Comparison of ENCODE assay signal across 15 cellular contexts in genomic region chr15:62456011-62456920, GRCh38.
DNase-seq lines count a peak whose midpoint lies in the region; ATAC-seq and TF ChIP-seq lines count a peak whose summit lies in the region.
"Had no signal": no experiment of that assay in that cellular context is flagged by ENCODE, and none has a peak within 500 bp of the region (broad histone marks: within the 10 kb centered on the region; RNA-seq: fewer than 3 reads in every experiment).

No MANE protein-coding gene starts in this region.

- H2AFZ ChIP-seq in mammary epithelial cell (ENCODE audit: low read depth, low read length): peak overlapping the region; percentile 43

- no peak overlapping the region for H3K9ac ChIP-seq in mammary epithelial cell (ENCODE audit: insufficient read depth, low read length)
- H3K9ac ChIP-seq: KMS-11 had no signal

- DNase-seq in mammary epithelial cell: no peak
- DNase-seq in MCF 10A (ENCODE audit: unreplicated experiment): no peak
- DNase-seq in foreskin keratinocyte: peak in 1 of 2 donors; percentile 11
- DNase-seq in nephron progenitor cell: no peak
- no peak for DNase-seq in aorta
- DNase-seq in NCI-H524 treated with DMSO at 0.1 percent for 48 hours (lab: John Stamatoyannopoulos, UW): no peak
- DNase-seq in left colon: no peak
- DNase-seq: naive thymus-derived CD4-positive, alpha-beta T cell; NCI-H146; NCI-H748 treated with DMSO at 0.1 percent for 48 hours; stimulated activated CD4-positive, alpha-beta T cell treated with anti-CD3 and anti-CD28 coated beads, Interleukin-2, amount 100 ng/mL, for 24 hours; testis had no signal

- H3K4me1 Mint-ChIP-seq in MCF 10A (ENCODE audit: insufficient read depth, unreplicated experiment) (peaks cover 17% of the 10 kb centered on the region), nephron progenitor cell (peaks cover 64% of the 10 kb centered on the region)
- H3K4me1 Mint-ChIP-seq: activated T-helper 17 cell treated with anti-CD3 and anti-CD28 coated beads, Interleukin-2, amount 50 U/mL, for 72 hours; naive thymus-derived CD4-positive, alpha-beta T cell had no signal

- intact Hi-C loops in mammary epithelial cell (cut with micrococcal nuclease): no loop called here
- intact Hi-C loops in MCF 10A (cut with micrococcal nuclease): no loop called here
- intact Hi-C loops in aorta (cut with DNase I): loop anchor here in 1 of 2 donors (5.0 kb wide), 1 partner anchor 54 kb away; no protein-coding TSS in a partner anchor
- intact Hi-C loops in left colon (cut with DNase I, micrococcal nuclease): no loop called here

- H3K27ac Mint-ChIP-seq in MCF 10A (ENCODE audit: low read depth, unreplicated experiment) (no peak overlapping the region), nephron progenitor cell (peak overlapping the region; percentile 92)
- H3K27ac Mint-ChIP-seq: activated T-helper 17 cell treated with anti-CD3 and anti-CD28 coated beads, Interleukin-2, amount 50 U/mL, for 72 hours; naive thymus-derived CD4-positive, alpha-beta T cell had no signal

- no peaks in the 10 kb centered on the region for H3K79me2 ChIP-seq in mammary epithelial cell (ENCODE audit: insufficient read depth, low read length)

- POLR2A ChIA-PET in MCF 10A (lab: Yijun Ruan, JAX): interaction anchor here (0.7 to 1.1 kb wide), 2 partner anchors 12 to 214 kb away, joined by 3 read pairs; no protein-coding TSS in a partner anchor

- WGBS in mammary epithelial cell (ENCODE audit: low coverage, missing lambda C conversion rate): 85% methylated on average over 11 of the region's 11 CpGs
- WGBS in aorta, 2 donors: 11 to 18% methylated on average over 11 of the region's 11 CpGs

- dilution Hi-C loops in mammary epithelial cell (cut with HindIII; ENCODE audit: low sequenced_read_pairs): no loop called here

- H3K4me2 ChIP-seq in mammary epithelial cell (ENCODE audit: insufficient read depth, low read depth, low read length): no peak overlapping the region
- H3K4me2 ChIP-seq: KMS-11 had no signal

- H3K9me3 Mint-ChIP-seq in MCF 10A (ENCODE audit: unreplicated experiment) (no peaks in the 10 kb centered on the region), nephron progenitor cell (no peaks in the 10 kb centered on the region)
- H3K9me3 Mint-ChIP-seq: activated T-helper 17 cell treated with anti-CD3 and anti-CD28 coated beads, Interleukin-2, amount 50 U/mL, for 72 hours; naive thymus-derived CD4-positive, alpha-beta T cell had no signal

- H3K27ac ChIP-seq in mammary epithelial cell (ENCODE audit: insufficient read depth, low read depth, low read length) (no peak overlapping the region), foreskin keratinocyte (peak overlapping the region; percentile 4), aorta (ENCODE audit: low read depth in 1 of 2, low read length in 2 of 2) (peak overlapping the region; percentile 72 to 98)
- H3K27ac ChIP-seq: KMS-11, testis had no signal

- no peaks in the 10 kb centered on the region for H3K9me3 ChIP-seq in mammary epithelial cell (replicated peaks; ENCODE audit: insufficient read depth, low read length)
- no peaks in the 10 kb centered on the region for H3K9me3 ChIP-seq in aorta (ENCODE audit: control insufficient read depth, low read length)
- H3K9me3 ChIP-seq: testis had no signal

- TF ChIP-seq CTCF in mammary epithelial cell (conservative IDR thresholded peaks at IDR 0.05 in 1 of 2, IDR thresholded peaks at IDR 0.05 in 1 of 2; ENCODE audit: extremely low read depth in 1 of 2, insufficient read depth in 1 of 2, low read depth in 1 of 2, low read length in 2 of 2) (no peak), MCF 10A (IDR thresholded peaks at IDR 0.05; ENCODE audit: unreplicated experiment) (no peak), foreskin keratinocyte (conservative IDR thresholded peaks at IDR 0.05) (no peak), nephron progenitor cell (IDR thresholded peaks at IDR 0.05) (no peak)

- H3K4me3 Mint-ChIP-seq in MCF 10A (ENCODE audit: unreplicated experiment) (no peak overlapping the region), nephron progenitor cell (peak overlapping the region; percentile 47)
- H3K4me3 Mint-ChIP-seq: activated T-helper 17 cell treated with anti-CD3 and anti-CD28 coated beads, Interleukin-2, amount 50 U/mL, for 72 hours; naive thymus-derived CD4-positive, alpha-beta T cell had no signal

- peaks cover 6% of the 10 kb centered on the region for H3K36me3 Mint-ChIP-seq in MCF 10A (ENCODE audit: insufficient read depth, unreplicated experiment)
- H3K36me3 Mint-ChIP-seq in nephron progenitor cell (ENCODE audit: low read depth): no peaks in the 10 kb centered on the region
- H3K36me3 Mint-ChIP-seq: naive thymus-derived CD4-positive, alpha-beta T cell had no signal

- no peak overlapping the region for H3K4me3 ChIP-seq in mammary epithelial cell (replicated peaks in 1 of 3; ENCODE audit: insufficient read depth in 1 of 3, low read depth in 2 of 3, low read length in 3 of 3)
- no peak overlapping the region for H3K4me3 ChIP-seq in aorta (ENCODE audit: low read length in 2 of 2)
- H3K4me3 ChIP-seq: testis had no signal

- H3K27me3 ChIP-seq in mammary epithelial cell (ENCODE audit: insufficient read depth, low read length) (no peaks in the 10 kb centered on the region), foreskin keratinocyte (no peaks in the 10 kb centered on the region), aorta (ENCODE audit: control insufficient read depth in 1 of 2, insufficient read depth in 2 of 2, low read length in 1 of 2) (no peaks in the 10 kb centered on the region)
- H3K27me3 ChIP-seq: testis had no signal

- no peaks in the 10 kb centered on the region for H3K36me3 ChIP-seq in mammary epithelial cell (ENCODE audit: insufficient read depth, low read length)
- H3K36me3 ChIP-seq in aorta (ENCODE audit: control insufficient read depth in 1 of 2, insufficient read depth in 2 of 2, low read length in 1 of 2): no peaks in the 10 kb centered on the region

- no TSS peak for BruUV-seq in mammary epithelial cell (replicated peaks; lab: Mats Ljungman, UMichigan)
- no TSS peak for BruUV-seq in MCF 10A (replicated peaks; lab: Mats Ljungman, UMichigan)

- H3K27me3 Mint-ChIP-seq in MCF 10A (ENCODE audit: insufficient read depth, unreplicated experiment): no peaks in the 10 kb centered on the region
- H3K27me3 Mint-ChIP-seq in nephron progenitor cell (ENCODE audit: low read depth, poor library complexity): peaks cover 7% of the 10 kb centered on the region
- H3K27me3 Mint-ChIP-seq: activated T-helper 17 cell treated with anti-CD3 and anti-CD28 coated beads, Interleukin-2, amount 50 U/mL, for 72 hours had no signal

- H3K4me1 ChIP-seq in mammary epithelial cell (ENCODE audit: insufficient read depth, low read length) (peaks cover 27% of the 10 kb centered on the region), foreskin keratinocyte (peaks cover 14% of the 10 kb centered on the region), aorta (ENCODE audit: control insufficient read depth in 1 of 2, insufficient read depth in 2 of 2, low read length in 2 of 2) (peaks cover 9 to 22% of the 10 kb centered on the region in 2 donors)
- H3K4me1 ChIP-seq: testis had no signal

- CTCF ChIA-PET in mammary epithelial cell (lab: Charles Lee; ENCODE audit: low non-redundant PET): interaction anchor here (0.6 kb wide), 1 partner anchor 149 kb away, joined by 4 read pairs; no protein-coding TSS in a partner anchor
- CTCF ChIA-PET in MCF 10A (lab: Yijun Ruan, JAX): interaction anchor here (0.6 kb wide), 2 partner anchors 102 to 202 kb away, joined by 3 read pairs; no protein-coding TSS in a partner anchor

- in situ Hi-C loops in mammary epithelial cell (cut with MboI; ENCODE audit: low sequenced_read_pairs in 2 of 2): no loop called here

- no peaks in the 10 kb centered on the region for H4K20me1 ChIP-seq in mammary epithelial cell (ENCODE audit: insufficient read depth, low read length)

- ATAC-seq in foreskin keratinocyte (peak; percentile 2), aorta (ENCODE audit: low FRiP score) (peak; percentile 42), HG03135 (IDR thresholded peaks at IDR 0.05; ENCODE audit: unreplicated experiment) (no peak), left colon (no peak)
- ATAC-seq: activated T-helper 17 cell treated with anti-CD3 and anti-CD28 coated beads, Interleukin-2, amount 50 U/mL, for 72 hours; naive thymus-derived CD4-positive, alpha-beta T cell had no signal

Comparison
In these comparisons a context has a peak if more than half of its experiments do, and no peak if none do; other contexts are left out.
1. ATAC-seq: peak in foreskin keratinocyte (single experiment) and aorta (single experiment); none in HG03135 (single experiment) and left colon (single experiment).